In genomic region chr1:46411601-46412341, GRCh38 we compare ENCODE assay signal across 9 cellular contexts. TPM values are rescaled to one million over a fixed set of nuclear protein-coding genes. Genes with fewer than 3 reads are reported as not detected.
DNase-seq lines count a peak whose midpoint lies in the region; ATAC-seq, FAIRE-seq and TF ChIP-seq lines count a peak whose summit lies in the region.
"Had no signal": no experiment of that assay in that cellular context is flagged by ENCODE, and none has a peak within 500 bp of the region (broad histone marks: within the 10 kb centered on the region; RNA-seq: fewer than 3 reads in every experiment).

No MANE protein-coding gene starts in this region.

- no peak overlapping the region for H3K27ac ChIP-seq in KMS-11

- FAIRE-seq in bronchial epithelial cell (lab: Jason Lieb, UNC), result no peak

- no peak overlapping the region for H3K4me3 Mint-ChIP-seq in neural crest cell
- H3K4me3 Mint-ChIP-seq: IgD-negative memory B cell had no signal

- H3K27me3 ChIP-seq in KMS-11 (ENCODE audit: insufficient read depth, low read depth) (no peaks in the 10 kb centered on the region), bronchial epithelial cell (ENCODE audit: control insufficient read depth, insufficient read depth, low read length) (no peaks in the 10 kb centered on the region)

- no peak overlapping the region for H3K4me2 ChIP-seq in KMS-11

- peak; percentile 37 to 39 for DNase-seq in activated CD4-positive, alpha-beta T cell treated with anti-CD3 and anti-CD28 coated beads, Interleukin-2, amount 50 U/mL, for 48 hours
- DNase-seq in activated CD4-positive, alpha-beta T cell treated with anti-CD3 and anti-CD28 coated beads for 1 hour, result no peak
- no peak for DNase-seq in bronchial epithelial cell (ENCODE audit: low read depth)
- DNase-seq in neural crest cell (ENCODE audit: low read depth, low spot score), result no peak
- no peak for DNase-seq in cerebellar nuclear complex (lab: John Stamatoyannopoulos, UW)

- H3K4me1 ChIP-seq in KMS-11 (ENCODE audit: low read depth, poor library complexity, severe bottlenecking), result no peaks in the 10 kb centered on the region

- no peak overlapping the region for H3K27ac Mint-ChIP-seq in neural crest cell (ENCODE audit: unreplicated experiment)
- H3K27ac Mint-ChIP-seq: IgD-negative memory B cell had no signal

- H3K9ac ChIP-seq in KMS-11, result no peak overlapping the region

- H3K79me2 ChIP-seq in KMS-11 (ENCODE audit: insufficient read depth, low read depth), result no peaks in the 10 kb centered on the region

- TF ChIP-seq CTCF in KMS-11 (conservative IDR thresholded peaks at IDR 0.05; ENCODE audit: low read depth, low read length) (peak; percentile 59), bronchial epithelial cell (IDR thresholded peaks at IDR 0.05; ENCODE audit: insufficient read depth, low read length, severe bottlenecking) (peak; percentile 55), neural crest cell (conservative IDR thresholded peaks at IDR 0.05) (peak; percentile 54)

- H3K4me1 Mint-ChIP-seq in neural crest cell, result peaks cover 9% of the 10 kb centered on the region

- no peaks in the 10 kb centered on the region for H4K20me1 ChIP-seq in KMS-11 (ENCODE audit: insufficient read depth)

- no peak overlapping the region for H3K4me3 ChIP-seq in KMS-11 (IDR thresholded peaks at IDR 0.05; ENCODE audit: insufficient read depth, low read depth, low read length)
- H3K4me3 ChIP-seq in bronchial epithelial cell (ENCODE audit: low read depth, low read length), result no peak overlapping the region

- H3K36me3 ChIP-seq in KMS-11 (ENCODE audit: insufficient read depth), result no peaks in the 10 kb centered on the region
- peaks cover 6% of the 10 kb centered on the region for H3K36me3 ChIP-seq in bronchial epithelial cell (ENCODE audit: control insufficient read depth, insufficient read depth, low read length)

- H3K9me3 Mint-ChIP-seq in neural crest cell, result no peaks in the 10 kb centered on the region
- H3K9me3 Mint-ChIP-seq: IgD-negative memory B cell had no signal

- H2AFZ ChIP-seq in KMS-11 (ENCODE audit: low read depth), result no peak overlapping the region

- H3K36me3 Mint-ChIP-seq in neural crest cell (ENCODE audit: low read depth), result peaks cover 2% of the 10 kb centered on the region
- H3K36me3 Mint-ChIP-seq: IgD-negative memory B cell had no signal

- no peaks in the 10 kb centered on the region for H3K27me3 Mint-ChIP-seq in neural crest cell (ENCODE audit: low read depth)
- H3K27me3 Mint-ChIP-seq: IgD-negative memory B cell had no signal

- ATAC-seq in HG03280 (IDR thresholded peaks at IDR 0.05; ENCODE audit: unreplicated experiment) (no peak), GM19467 (IDR thresholded peaks at IDR 0.05; ENCODE audit: unreplicated experiment) (no peak)

RNA-seq across cellular contexts. Expression of gene FAAH, which starts 17.7 kb away (rescaled TPM):
- total RNA-seq in bronchial epithelial cell (10.2 and 10.5 TPM in 2 replicates), neural crest cell (16.2 and 17.4 TPM in 2 replicates)

Comparison
In these comparisons a context has a peak if more than half of its experiments do, and no peak if none do; other contexts are left out.
1. DNase-seq: peak in activated CD4-positive, alpha-beta T cell treated with anti-CD3 and anti-CD28 coated beads, Interleukin-2, amount 50 U/mL, for 48 hours (2 of 2); none in activated CD4-positive, alpha-beta T cell treated with anti-CD3 and anti-CD28 coated beads for 1 hour (single experiment), bronchial epithelial cell (single experiment), neural crest cell (single experiment) and cerebellar nuclear complex (0 of 2).
2. Peak in every context shown above with its lines, with median percentiles within 50 percentile points of each other: CTCF ChIP-seq.